Comparison of ENCODE assay signal across 35 cellular contexts in genomic region chr7:157551325-157552070, GRCh38.
DNase-seq lines count a peak whose midpoint lies in the region; ATAC-seq and TF ChIP-seq lines count a peak whose summit lies in the region.
"Had no signal": no experiment of that assay in that cellular context is flagged by ENCODE, and none has a peak within 500 bp of the region (broad histone marks: within the 10 kb centered on the region; RNA-seq: fewer than 3 reads in every experiment).

No MANE protein-coding gene starts in this region.

- H3K9me3 Mint-ChIP-seq in T-helper 1 cell treated with Interleukin-12 subunit alpha and Interleukin-12 subunit beta and Interleukin-4 antibody, amounts not matched to agents 30 μg/mL and 1 μg/mL, for 36 hours = no peaks in the 10 kb centered on the region
- no peaks in the 10 kb centered on the region for H3K9me3 Mint-ChIP-seq in natural killer cell treated with Interleukin-12 subunit alpha and Interleukin-12 subunit beta and Interleukin-15 and Interleukin-18, amount 100 ng/mL, for 72 hours
- no peaks in the 10 kb centered on the region for H3K9me3 Mint-ChIP-seq in natural killer cell
- H3K9me3 Mint-ChIP-seq: activated CD4-positive, alpha-beta memory T cell treated with anti-CD3 and anti-CD28 coated beads for 36 hours; memory B cell; neural crest cell had no signal

- no peaks in the 10 kb centered on the region for H3K4me1 Mint-ChIP-seq in T-helper 1 cell treated with Interleukin-12 subunit alpha and Interleukin-12 subunit beta and Interleukin-4 antibody, amounts not matched to agents 30 μg/mL and 1 μg/mL, for 36 hours (ENCODE audit: low read depth)
- H3K4me1 Mint-ChIP-seq in natural killer cell treated with Interleukin-12 subunit alpha and Interleukin-12 subunit beta and Interleukin-15 and Interleukin-18, amount 100 ng/mL, for 72 hours (ENCODE audit: low read depth in 2 of 2) = peaks cover 0 to 7% of the 10 kb centered on the region in 2 donors
- no peaks in the 10 kb centered on the region for H3K4me1 Mint-ChIP-seq in natural killer cell
- H3K4me1 Mint-ChIP-seq: memory B cell, T-helper 17 cell had no signal

- H3K27ac ChIP-seq in osteoblast (ENCODE audit: low read depth, low read length) (no peak overlapping the region), foreskin keratinocyte (no peak overlapping the region)
- H3K27ac ChIP-seq: 22Rv1; BLaER1 treated with 17β-estradiol and CSF1 and Interleukin-3, amounts not matched to agents 10 nM and 100 nM; gastroesophageal sphincter; RWPE1; SK-N-MC; transverse colon had no signal

- no peaks in the 10 kb centered on the region for H3K79me2 ChIP-seq in osteoblast (ENCODE audit: insufficient read depth, low read length)

- DNase-seq in T-helper 1 cell (no peak), natural killer cell (no peak), osteoblast (ENCODE audit: insufficient read length, low spot score, missing footprints) (peak; percentile 49), foreskin keratinocyte (no peak), DMS53 treated with DMSO at 0.1 percent for 48 hours (lab: John Stamatoyannopoulos, UW; ENCODE audit: unreplicated experiment) (no peak), dedifferentiated amniotic fluid mesenchymal stem cell (ENCODE audit: extremely low spot score) (no peak)
- DNase-seq in natural killer cell treated with Interleukin-12 subunit alpha and Interleukin-12 subunit beta and Interleukin-15 and Interleukin-18, amount 100 ng/mL, for 72 hours (ENCODE audit: low spot score) = peak; percentile 45
- DNase-seq: activated CD4-positive, alpha-beta memory T cell treated with anti-CD3 and anti-CD28 coated beads for 36 hours; activated gamma-delta T cell; cerebellar nuclear complex; COR-L47; DMS53; hippocampal formation; Karpas-422; left cardiac atrium; NCI-H1436 treated with DMSO at 0.1 percent for 48 hours; NCI-H2081 treated with DMSO at 0.1 percent for 48 hours; NCI-H2227 treated with DMSO at 0.1 percent for 48 hours; NCI-H526; OCI-M1; stimulated activated CD8-positive, alpha-beta memory T cell treated with anti-CD3 and anti-CD28 coated beads, Interleukin-4, amount 100 ng/mL, for 48 hours; T-helper 17 cell; transverse colon had no signal

- H3K4me3 ChIP-seq in osteoblast (ENCODE audit: insufficient read depth, low read length) = no peak overlapping the region
- H3K4me3 ChIP-seq: BLaER1 treated with 17β-estradiol and CSF1 and Interleukin-3, amounts not matched to agents 10 nM and 100 nM; gastroesophageal sphincter; HAP-1; SK-N-MC; transverse colon had no signal

- H3K27me3 Mint-ChIP-seq in T-helper 1 cell treated with Interleukin-12 subunit alpha and Interleukin-12 subunit beta and Interleukin-4 antibody, amounts not matched to agents 30 μg/mL and 1 μg/mL, for 36 hours (ENCODE audit: low read depth) = no peaks in the 10 kb centered on the region
- H3K27me3 Mint-ChIP-seq in natural killer cell treated with Interleukin-12 subunit alpha and Interleukin-12 subunit beta and Interleukin-15 and Interleukin-18, amount 100 ng/mL, for 72 hours = no peaks in the 10 kb centered on the region
- no peaks in the 10 kb centered on the region for H3K27me3 Mint-ChIP-seq in natural killer cell (ENCODE audit: low read depth in 2 of 2)
- H3K27me3 Mint-ChIP-seq: activated CD4-positive, alpha-beta memory T cell treated with anti-CD3 and anti-CD28 coated beads for 36 hours; memory B cell; T-helper 17 cell had no signal

- H3K4me3 Mint-ChIP-seq in T-helper 1 cell treated with Interleukin-12 subunit alpha and Interleukin-12 subunit beta and Interleukin-4 antibody, amounts not matched to agents 30 μg/mL and 1 μg/mL, for 36 hours = no peak overlapping the region
- H3K4me3 Mint-ChIP-seq in natural killer cell treated with Interleukin-12 subunit alpha and Interleukin-12 subunit beta and Interleukin-15 and Interleukin-18, amount 100 ng/mL, for 72 hours = no peak overlapping the region
- no peak overlapping the region for H3K4me3 Mint-ChIP-seq in natural killer cell
- H3K4me3 Mint-ChIP-seq: activated CD4-positive, alpha-beta memory T cell treated with anti-CD3 and anti-CD28 coated beads for 36 hours; memory B cell; neural crest cell; T-helper 17 cell had no signal

- intact Hi-C loops in natural killer cell (cut with micrococcal nuclease) = no loop called here

- H3K27ac Mint-ChIP-seq in T-helper 1 cell treated with Interleukin-12 subunit alpha and Interleukin-12 subunit beta and Interleukin-4 antibody, amounts not matched to agents 30 μg/mL and 1 μg/mL, for 36 hours = peak overlapping the region; percentile 68
- H3K27ac Mint-ChIP-seq in natural killer cell treated with Interleukin-12 subunit alpha and Interleukin-12 subunit beta and Interleukin-15 and Interleukin-18, amount 100 ng/mL, for 72 hours = no peak overlapping the region
- peak overlapping the region in 1 of 2 donors; percentile 68 for H3K27ac Mint-ChIP-seq in natural killer cell
- H3K27ac Mint-ChIP-seq: activated CD4-positive, alpha-beta memory T cell treated with anti-CD3 and anti-CD28 coated beads for 36 hours; memory B cell; T-helper 17 cell had no signal

- H3K4me2 ChIP-seq in osteoblast (ENCODE audit: insufficient read depth, low read length) = no peak overlapping the region

- H2AFZ ChIP-seq in osteoblast (ENCODE audit: low read length) = no peak overlapping the region

- no peaks in the 10 kb centered on the region for H3K36me3 ChIP-seq in osteoblast (ENCODE audit: insufficient read depth, low read length)
- H3K36me3 ChIP-seq: BLaER1 treated with 17β-estradiol and CSF1 and Interleukin-3, amounts not matched to agents 10 nM and 100 nM; HAP-1; transverse colon had no signal

- no peaks in the 10 kb centered on the region for H4K20me1 ChIP-seq in osteoblast (ENCODE audit: insufficient read depth, low read length)

- no peaks in the 10 kb centered on the region for H3K36me3 Mint-ChIP-seq in T-helper 1 cell treated with Interleukin-12 subunit alpha and Interleukin-12 subunit beta and Interleukin-4 antibody, amounts not matched to agents 30 μg/mL and 1 μg/mL, for 36 hours (ENCODE audit: low read depth)
- no peaks in the 10 kb centered on the region for H3K36me3 Mint-ChIP-seq in natural killer cell treated with Interleukin-12 subunit alpha and Interleukin-12 subunit beta and Interleukin-15 and Interleukin-18, amount 100 ng/mL, for 72 hours
- no peaks in the 10 kb centered on the region for H3K36me3 Mint-ChIP-seq in natural killer cell
- H3K36me3 Mint-ChIP-seq: activated CD4-positive, alpha-beta memory T cell treated with anti-CD3 and anti-CD28 coated beads for 36 hours had no signal

- no peaks in the 10 kb centered on the region for H3K4me1 ChIP-seq in osteoblast (ENCODE audit: insufficient read depth, low read length)
- no peaks in the 10 kb centered on the region for H3K4me1 ChIP-seq in foreskin keratinocyte
- H3K4me1 ChIP-seq: gastroesophageal sphincter, HAP-1, transverse colon had no signal

- TF ChIP-seq CTCF in natural killer cell (IDR thresholded peaks at IDR 0.05) (no peak), osteoblast (IDR thresholded peaks at IDR 0.05; ENCODE audit: extremely low read depth, low read depth, low read length) (no peak), foreskin keratinocyte (conservative IDR thresholded peaks at IDR 0.05) (no peak)

- H3K9me3 ChIP-seq in osteoblast (ENCODE audit: low read depth, low read length) = peaks cover 6% of the 10 kb centered on the region
- H3K9me3 ChIP-seq: BLaER1 treated with 17β-estradiol and CSF1 and Interleukin-3, amounts not matched to agents 10 nM and 100 nM; gastroesophageal sphincter; HAP-1; transverse colon had no signal

- no peaks in the 10 kb centered on the region for H3K27me3 ChIP-seq in osteoblast (ENCODE audit: insufficient read depth, low read length)
- H3K27me3 ChIP-seq in foreskin keratinocyte = no peaks in the 10 kb centered on the region
- H3K27me3 ChIP-seq: transverse colon had no signal

- no peak for ATAC-seq in natural killer cell treated with Interleukin-12 subunit alpha and Interleukin-12 subunit beta and Interleukin-15 and Interleukin-18, amount 100 ng/mL, for 72 hours
- ATAC-seq in natural killer cell (no peak), foreskin keratinocyte (no peak)
- ATAC-seq: activated CD4-positive, CD25-positive, alpha-beta regulatory T cell treated with anti-CD3 and anti-CD28 coated beads, Interleukin-2, amount 50 U/mL, for 24 hours; gastroesophageal sphincter; HepG2; left cardiac atrium; right cardiac atrium; T-helper 17 cell had no signal

Comparison
In these comparisons a context has a peak if more than half of its experiments do, and no peak if none do; other contexts are left out.
1. DNase-seq: peak in natural killer cell treated with Interleukin-12 subunit alpha and Interleukin-12 subunit beta and Interleukin-15 and Interleukin-18, amount 100 ng/mL, for 72 hours (single experiment) and osteoblast (single experiment); none in T-helper 1 cell (0 of 5), natural killer cell (single experiment), foreskin keratinocyte (0 of 2), DMS53 treated with DMSO at 0.1 percent for 48 hours (single experiment) and dedifferentiated amniotic fluid mesenchymal stem cell (single experiment).